Comparison of ENCODE assay signal across 10 cellular contexts in the genomic region with DNA sequence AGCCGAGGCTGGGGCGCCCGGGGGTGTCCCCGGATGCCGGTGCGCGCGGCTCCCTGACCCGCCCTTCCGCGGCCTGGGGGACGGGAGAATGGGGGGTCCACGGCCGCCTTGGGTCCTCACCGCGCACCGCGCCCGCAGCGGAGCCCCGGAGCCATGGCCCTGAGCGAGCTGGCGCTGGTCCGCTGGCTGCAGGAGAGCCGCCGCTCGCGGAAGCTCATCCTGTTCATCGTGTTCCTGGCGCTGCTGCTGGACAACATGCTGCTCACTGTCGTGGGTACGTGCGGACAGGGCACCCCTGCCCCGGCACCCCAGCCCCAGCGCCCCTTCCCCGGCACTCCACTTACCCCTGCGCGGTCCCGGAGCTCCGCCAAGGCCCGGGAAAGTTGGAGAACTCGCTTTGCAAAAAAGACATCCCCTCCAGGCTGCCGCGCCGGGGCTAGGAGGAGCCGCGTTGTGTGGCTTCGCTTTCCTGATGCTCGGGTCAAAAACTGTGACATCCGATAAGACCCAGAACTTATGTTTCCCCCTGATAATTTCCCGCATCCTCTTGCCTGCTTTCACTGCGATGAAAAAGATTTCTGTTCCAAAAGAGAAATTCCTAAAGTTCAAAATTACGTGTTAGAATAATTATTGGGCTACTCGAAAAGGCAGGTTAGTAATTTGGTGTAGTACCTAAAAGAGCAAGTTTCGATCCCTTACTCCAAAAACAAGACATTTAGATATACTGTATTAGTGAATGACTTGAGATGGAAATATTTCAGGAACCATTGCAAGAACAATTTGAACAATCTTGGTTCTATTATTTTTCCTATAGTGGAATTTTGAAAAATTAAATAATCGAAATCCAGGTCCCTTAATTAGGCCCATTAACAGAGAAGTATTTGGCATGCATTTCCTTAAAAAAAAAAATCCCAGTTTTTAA. TPM values are rescaled to one million over a fixed set of nuclear protein-coding genes. Genes with fewer than 3 reads are reported as not detected.
DNase-seq lines count a peak whose midpoint lies in the region; ATAC-seq and TF ChIP-seq lines count a peak whose summit lies in the region.
"Had no signal": no experiment of that assay in that cellular context is flagged by ENCODE, and none has a peak within 500 bp of the region (broad histone marks: within the 10 kb centered on the region; RNA-seq: fewer than 3 reads in every experiment).

No MANE protein-coding gene starts in this region.

- TF ChIP-seq CTCF in WTC11 (IDR thresholded peaks at IDR 0.05) (no peak), spleen (IDR thresholded peaks at IDR 0.05 in 8 of 11, conservative IDR thresholded peaks at IDR 0.05 in 3 of 11) (no peak)

- H3K27ac ChIP-seq in spleen, result no peak overlapping the region

- H3K4me1 ChIP-seq in spleen, result peaks cover 6 to 32% (median 13%) of the 10 kb centered on the region in 6 donors

- TF ChIP-seq POLR2A in spleen (IDR thresholded peaks at IDR 0.05), result no peak

- DNase-seq in activated T-cell treated with anti-CD3 and anti-CD28 coated beads, Interleukin-2, amount 50 U/mL, for 72 hours, result peak in 1 of 2 donors; percentile 3
- DNase-seq in activated T-cell treated with anti-CD3 and anti-CD28 coated beads, Interleukin-2, amount 50 U/mL, for 24 hours, result no peak
- DNase-seq in WTC11 (ENCODE audit: low spot score), result peak; percentile 47
- DNase-seq in immature natural killer cell, result no peak
- peak; percentile 82 for DNase-seq in spleen
- no peak for DNase-seq in activated CD4-positive, alpha-beta T cell treated with anti-CD3 and anti-CD28 coated beads for 4 hours
- DNase-seq in activated T-helper 2 cell treated with anti-CD3 and anti-CD28 coated beads, Interferon-gamma antibody, Interleukin-2, Interleukin-4, amounts not matched to agents 10 μg/mL and 5 μg/mL and 100 μg/mL, durations not matched to agents 14 hours and 24 hours and 36 hours (ENCODE audit: low spot score), result no peak
- DNase-seq: RPMI8226 had no signal

- H3K27me3 Mint-ChIP-seq in activated T-cell treated with anti-CD3 and anti-CD28 coated beads, Interleukin-2, amount 50 U/mL, for 72 hours (ENCODE audit: low read depth), result peaks cover 41% of the 10 kb centered on the region
- peaks cover 61% of the 10 kb centered on the region for H3K27me3 Mint-ChIP-seq in activated T-cell treated with anti-CD3 and anti-CD28 coated beads, Interleukin-2, amount 50 U/mL, for 24 hours
- H3K27me3 Mint-ChIP-seq in WTC11 (ENCODE audit: low read depth), result peaks cover 35% of the 10 kb centered on the region
- H3K27me3 Mint-ChIP-seq in immature natural killer cell (ENCODE audit: low read depth in 3 of 3), result peaks cover 3 to 17% (median 14%) of the 10 kb centered on the region in 3 donors
- peaks cover 33% of the 10 kb centered on the region for H3K27me3 Mint-ChIP-seq in activated T-helper 2 cell treated with anti-CD3 and anti-CD28 coated beads, Interferon-gamma antibody, Interleukin-2, Interleukin-4, amounts not matched to agents 10 μg/mL and 5 μg/mL and 100 μg/mL, durations not matched to agents 14 hours and 24 hours and 36 hours (ENCODE audit: low read depth)

- H3K27me3 ChIP-seq in spleen (replicated peaks in 1 of 7), result peaks cover 0 to 84% (median 32%) of the 10 kb centered on the region in 7 donors

- H3K27ac Mint-ChIP-seq in activated T-cell treated with anti-CD3 and anti-CD28 coated beads, Interleukin-2, amount 50 U/mL, for 72 hours, result no peak overlapping the region
- H3K27ac Mint-ChIP-seq in activated T-cell treated with anti-CD3 and anti-CD28 coated beads, Interleukin-2, amount 50 U/mL, for 24 hours, result no peak overlapping the region
- H3K27ac Mint-ChIP-seq in WTC11 (no peak overlapping the region), immature natural killer cell (no peak overlapping the region)
- no peak overlapping the region for H3K27ac Mint-ChIP-seq in activated T-helper 2 cell treated with anti-CD3 and anti-CD28 coated beads, Interferon-gamma antibody, Interleukin-2, Interleukin-4, amounts not matched to agents 10 μg/mL and 5 μg/mL and 100 μg/mL, durations not matched to agents 14 hours and 24 hours and 36 hours

- H3K36me3 ChIP-seq in spleen, result no peaks in the 10 kb centered on the region

- ATAC-seq in activated T-cell treated with anti-CD3 and anti-CD28 coated beads, Interleukin-2, amount 50 U/mL, for 72 hours (replicated peaks in 1 of 2), result peak in 1 of 2 donors; percentile 17
- ATAC-seq in WTC11, result peak; percentile 58
- no peak for ATAC-seq in GM19395 (IDR thresholded peaks at IDR 0.05; ENCODE audit: unreplicated experiment)

- intact Hi-C loops in spleen (cut with DNase I; ENCODE audit: low total_unique reads), result no loop called here
- intact Hi-C loops in activated T-helper 2 cell treated with anti-CD3 and anti-CD28 coated beads, Interferon-gamma antibody, Interleukin-2, Interleukin-4, amounts not matched to agents 10 μg/mL and 5 μg/mL and 100 μg/mL, durations not matched to agents 14 hours and 24 hours and 36 hours (cut with micrococcal nuclease), result no loop called here

- peak overlapping the region in 7 of 8 donors; percentile 24 to 62 (median 36) for H3K4me3 ChIP-seq in spleen

- POLR2A ChIA-PET in WTC11 (lab: Charles Lee), result interaction anchor here (0.7 to 1.1 kb wide), 2 partner anchors 127 to 423 kb away, joined by 3 to 7 read pairs; no protein-coding TSS in a partner anchor

- peaks cover 0 to 11% (median 2%) of the 10 kb centered on the region in 8 donors for H3K9me3 ChIP-seq in spleen

- no peaks in the 10 kb centered on the region for H3K36me3 Mint-ChIP-seq in activated T-cell treated with anti-CD3 and anti-CD28 coated beads, Interleukin-2, amount 50 U/mL, for 72 hours (ENCODE audit: insufficient read depth in 2 of 2)
- H3K36me3 Mint-ChIP-seq in activated T-cell treated with anti-CD3 and anti-CD28 coated beads, Interleukin-2, amount 50 U/mL, for 24 hours (ENCODE audit: low read depth), result no peaks in the 10 kb centered on the region
- H3K36me3 Mint-ChIP-seq in WTC11 (peaks cover 4% of the 10 kb centered on the region; the same call in 1 of the 2 replicates), immature natural killer cell (peaks cover 0 to 3% (median 0%) of the 10 kb centered on the region in 3 donors)
- H3K36me3 Mint-ChIP-seq in activated T-helper 2 cell treated with anti-CD3 and anti-CD28 coated beads, Interferon-gamma antibody, Interleukin-2, Interleukin-4, amounts not matched to agents 10 μg/mL and 5 μg/mL and 100 μg/mL, durations not matched to agents 14 hours and 24 hours and 36 hours (ENCODE audit: low read depth), result no peaks in the 10 kb centered on the region

- 5 to 7% (median 5%) methylated on average over 33 to 56 of the region's 56 CpGs for WGBS in spleen, 5 donors

- peak overlapping the region; percentile 28 to 78 for H3K4me3 Mint-ChIP-seq in activated T-cell treated with anti-CD3 and anti-CD28 coated beads, Interleukin-2, amount 50 U/mL, for 72 hours
- H3K4me3 Mint-ChIP-seq in activated T-cell treated with anti-CD3 and anti-CD28 coated beads, Interleukin-2, amount 50 U/mL, for 24 hours, result no peak overlapping the region
- H3K4me3 Mint-ChIP-seq in WTC11 (peak overlapping the region; percentile 68), immature natural killer cell (peak overlapping the region in 3 of 5 donors; percentile 15 to 62 (median 53))
- H3K4me3 Mint-ChIP-seq in activated T-helper 2 cell treated with anti-CD3 and anti-CD28 coated beads, Interferon-gamma antibody, Interleukin-2, Interleukin-4, amounts not matched to agents 10 μg/mL and 5 μg/mL and 100 μg/mL, durations not matched to agents 14 hours and 24 hours and 36 hours (ENCODE audit: low read depth), result no peak overlapping the region

- H3K9me3 Mint-ChIP-seq in activated T-cell treated with anti-CD3 and anti-CD28 coated beads, Interleukin-2, amount 50 U/mL, for 72 hours, result no peaks in the 10 kb centered on the region
- no peaks in the 10 kb centered on the region for H3K9me3 Mint-ChIP-seq in activated T-cell treated with anti-CD3 and anti-CD28 coated beads, Interleukin-2, amount 50 U/mL, for 24 hours
- H3K9me3 Mint-ChIP-seq in WTC11, result no peaks in the 10 kb centered on the region
- peaks cover 0 to 2% (median 0%) of the 10 kb centered on the region in 6 donors for H3K9me3 Mint-ChIP-seq in immature natural killer cell
- no peaks in the 10 kb centered on the region for H3K9me3 Mint-ChIP-seq in activated T-helper 2 cell treated with anti-CD3 and anti-CD28 coated beads, Interferon-gamma antibody, Interleukin-2, Interleukin-4, amounts not matched to agents 10 μg/mL and 5 μg/mL and 100 μg/mL, durations not matched to agents 14 hours and 24 hours and 36 hours

- CTCF ChIA-PET in WTC11 (lab: Charles Lee), result interaction anchor here (0.8 to 5.5 kb wide), 7 partner anchors 15 to 201 kb away, joined by 3 to 56 read pairs (median 5); no protein-coding TSS in a partner anchor

- no peaks in the 10 kb centered on the region for H3K4me1 Mint-ChIP-seq in activated T-cell treated with anti-CD3 and anti-CD28 coated beads, Interleukin-2, amount 50 U/mL, for 72 hours (ENCODE audit: low read depth)
- H3K4me1 Mint-ChIP-seq in activated T-cell treated with anti-CD3 and anti-CD28 coated beads, Interleukin-2, amount 50 U/mL, for 24 hours (ENCODE audit: low read depth), result peaks cover 4% of the 10 kb centered on the region
- H3K4me1 Mint-ChIP-seq in WTC11 (peaks cover 7% of the 10 kb centered on the region), immature natural killer cell (peaks cover 2 to 5% of the 10 kb centered on the region in 2 donors)
- no peaks in the 10 kb centered on the region for H3K4me1 Mint-ChIP-seq in activated T-helper 2 cell treated with anti-CD3 and anti-CD28 coated beads, Interferon-gamma antibody, Interleukin-2, Interleukin-4, amounts not matched to agents 10 μg/mL and 5 μg/mL and 100 μg/mL, durations not matched to agents 14 hours and 24 hours and 36 hours (ENCODE audit: low read depth)

TF ChIP-seq in WTC11, 78 proteins besides CTCF, POLR2A, EP300 and RAD21 (continues in another document):
- TF ChIP-seq RORB (CRISPR knock-in tag; IDR thresholded peaks at IDR 0.05), result no peak

RNA-seq across cellular contexts. Expression of gene SLC18A2, which starts 0.9 kb away (rescaled TPM):
- total RNA-seq in activated T-cell treated with anti-CD3 and anti-CD28 coated beads, Interleukin-2, amount 50 U/mL, for 72 hours, result under 1 TPM in 1 of 2 donors, not detected in 1; 0.12 TPM
- total RNA-seq in WTC11 (2021) (5.9 to 7.1 TPM (median 7.1 TPM) in 3 replicates), spleen (under 1 TPM; 0.09 to 0.92 (median 0.37) TPM)
- polyA plus RNA-seq in immature natural killer cell (under 1 TPM in 1 of 3 donors, not detected in 2; 0.41 TPM), spleen (under 1 TPM; 0.02 to 0.20 (median 0.03) TPM)
- not detected in 2 replicates for total RNA-seq in activated T-helper 2 cell treated with anti-CD3 and anti-CD28 coated beads, Interferon-gamma antibody, Interleukin-2, Interleukin-4, amounts not matched to agents 10 μg/mL and 5 μg/mL and 100 μg/mL, durations not matched to agents 14 hours and 24 hours and 36 hours

RNA-seq across cellular contexts. Expression of gene KCNK18, which starts 44.5 kb away (rescaled TPM):
- not detected for total RNA-seq in activated T-cell treated with anti-CD3 and anti-CD28 coated beads, Interleukin-2, amount 50 U/mL, for 72 hours
- total RNA-seq in WTC11 (2021), result not detected in 3 replicates
- polyA plus RNA-seq in immature natural killer cell, result not detected
- total RNA-seq in spleen, result not detected
- polyA plus RNA-seq in spleen, result not detected
- total RNA-seq in activated T-helper 2 cell treated with anti-CD3 and anti-CD28 coated beads, Interferon-gamma antibody, Interleukin-2, Interleukin-4, amounts not matched to agents 10 μg/mL and 5 μg/mL and 100 μg/mL, durations not matched to agents 14 hours and 24 hours and 36 hours, result not detected in 2 replicates
- polyA plus RNA-seq: adipose tissue had no signal

Comparison
In these comparisons a context has a peak if more than half of its experiments do, and no peak if none do; other contexts are left out.
1. H3K4me3 Mint-ChIP-seq: peak in activated T-cell treated with anti-CD3 and anti-CD28 coated beads, Interleukin-2, amount 50 U/mL, for 72 hours (2 of 2), WTC11 (single experiment) and immature natural killer cell (3 of 5); none in activated T-cell treated with anti-CD3 and anti-CD28 coated beads, Interleukin-2, amount 50 U/mL, for 24 hours (single experiment) and activated T-helper 2 cell treated with anti-CD3 and anti-CD28 coated beads, Interferon-gamma antibody, Interleukin-2, Interleukin-4, amounts not matched to agents 10 μg/mL and 5 μg/mL and 100 μg/mL, durations not matched to agents 14 hours and 24 hours and 36 hours (single experiment).
2. DNase-seq: peak in WTC11 (single experiment) and spleen (single experiment); none in activated T-cell treated with anti-CD3 and anti-CD28 coated beads, Interleukin-2, amount 50 U/mL, for 24 hours (single experiment), immature natural killer cell (0 of 3), activated CD4-positive, alpha-beta T cell treated with anti-CD3 and anti-CD28 coated beads for 4 hours (0 of 2) and activated T-helper 2 cell treated with anti-CD3 and anti-CD28 coated beads, Interferon-gamma antibody, Interleukin-2, Interleukin-4, amounts not matched to agents 10 μg/mL and 5 μg/mL and 100 μg/mL, durations not matched to agents 14 hours and 24 hours and 36 hours (single experiment).